Comparison of ENCODE assay signal across 13 cellular contexts in the genomic region with DNA sequence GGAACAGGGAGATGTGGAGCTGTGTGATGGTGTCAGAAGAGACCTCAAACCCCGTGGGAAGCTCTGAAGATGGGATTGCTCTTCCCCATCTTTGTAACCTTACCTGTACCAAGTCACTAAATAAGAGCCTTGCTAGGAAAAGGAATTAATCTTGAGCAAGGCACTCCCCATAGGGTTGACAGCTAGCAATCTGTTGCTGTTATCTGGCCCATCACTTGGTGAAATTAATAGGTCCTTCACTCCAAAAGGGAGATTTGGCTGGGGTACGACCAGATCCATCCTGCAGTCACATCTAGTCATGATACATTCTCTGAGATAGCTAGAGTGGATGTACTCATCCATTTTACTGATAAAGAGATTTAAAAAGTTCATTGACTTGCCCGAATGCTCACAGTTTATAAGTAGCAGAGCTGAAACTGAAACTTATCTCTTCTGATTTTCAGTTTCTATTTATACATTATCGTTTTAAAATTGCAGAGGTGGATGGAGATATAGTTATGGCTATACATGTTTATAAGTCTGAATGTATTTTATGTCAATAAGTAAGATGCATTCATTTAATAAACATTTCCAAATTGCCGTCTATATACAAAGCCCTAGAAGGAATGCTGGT.
DNase-seq lines count a peak whose midpoint lies in the region; ATAC-seq and TF ChIP-seq lines count a peak whose summit lies in the region.
"Had no signal": no experiment of that assay in that cellular context is flagged by ENCODE, and none has a peak within 500 bp of the region (broad histone marks: within the 10 kb centered on the region; RNA-seq: fewer than 3 reads in every experiment).

No MANE protein-coding gene starts in this region.

- no peak for TF ChIP-seq CTCF in coronary artery (IDR thresholded peaks at IDR 0.05)

- H3K27ac ChIP-seq in coronary artery = no peak overlapping the region

- DNase-seq in NCI-H128 (lab: John Stamatoyannopoulos, UW; ENCODE audit: unreplicated experiment) (no peak), T1000 (lab: John Stamatoyannopoulos, UW) (no peak), D341Med (ENCODE audit: low spot score) (no peak), coronary artery (ENCODE audit: low spot score) (no peak)
- DNase-seq: effector CD8-positive, alpha-beta T cell; KBM-7; NCI-H1930; stimulated activated CD4-positive, alpha-beta T cell treated with anti-CD3 and anti-CD28 coated beads, Interleukin-15, amount 100 ng/mL, for 24 hours; SW 1271 had no signal

- ATAC-seq in GM18508 (IDR thresholded peaks at IDR 0.05; ENCODE audit: insufficient read depth, unreplicated experiment) = peak; percentile 93
- peak; percentile 75 for ATAC-seq in GM19438 (IDR thresholded peaks at IDR 0.05; ENCODE audit: low read depth, unreplicated experiment)
- peak; percentile 68 for ATAC-seq in HG02798 (IDR thresholded peaks at IDR 0.05; ENCODE audit: poor library complexity, unreplicated experiment)
- ATAC-seq in HG03521 (IDR thresholded peaks at IDR 0.05; ENCODE audit: unreplicated experiment) = peak; percentile 79

- H3K4me3 ChIP-seq in coronary artery = no peak overlapping the region
